12 cellular contexts compared by ENCODE assay signal in genomic region chr13:79659161-79659560, GRCh38.
DNase-seq lines count a peak whose midpoint lies in the region; ATAC-seq lines count a peak whose summit lies in the region.
"Had no signal": no experiment of that assay in that cellular context is flagged by ENCODE, and none has a peak within 500 bp of the region (broad histone marks: within the 10 kb centered on the region; RNA-seq: fewer than 3 reads in every experiment).

No MANE protein-coding gene starts in this region.

- peak; percentile 31 for ATAC-seq in HG02798 (IDR thresholded peaks at IDR 0.05; ENCODE audit: poor library complexity, unreplicated experiment)
- ATAC-seq in natural killer cell treated with Interleukin-12 subunit alpha and Interleukin-12 subunit beta and Interleukin-15 and Interleukin-18, amount 100 ng/mL, for 72 hours, result no peak
- ATAC-seq in HG02981 (IDR thresholded peaks at IDR 0.05; ENCODE audit: unreplicated experiment), result no peak
- ATAC-seq in HG02973 (IDR thresholded peaks at IDR 0.05; ENCODE audit: unreplicated experiment), result no peak
- ATAC-seq: activated naive CD8-positive, alpha-beta T cell treated with anti-CD3 and anti-CD28 coated beads, Interleukin-2, amount 50 U/mL, for 24 hours had no signal

- no peaks in the 10 kb centered on the region for H3K27me3 ChIP-seq in neuron (ENCODE audit: insufficient read depth, low read length)
- H3K27me3 ChIP-seq in CD8-positive, alpha-beta memory T cell (ENCODE audit: insufficient read depth, low read length, poor library complexity, severe bottlenecking), result no peaks in the 10 kb centered on the region
- H3K27me3 ChIP-seq: thyroid gland had no signal

- CTCF ChIA-PET in CD8-positive, alpha-beta memory T cell (lab: Charles Lee), result no interaction called here

- peak; percentile 8 to 35 for DNase-seq in SHP77 (lab: John Stamatoyannopoulos, UW)
- peak; percentile 17 for DNase-seq in fibroblast of the conjunctiva (ENCODE audit: low read depth)
- no peak for DNase-seq in CD8-positive, alpha-beta memory T cell
- DNase-seq in natural killer cell treated with Interleukin-12 subunit alpha and Interleukin-12 subunit beta and Interleukin-15 and Interleukin-18, amount 100 ng/mL, for 72 hours (ENCODE audit: low spot score), result no peak
- DNase-seq: activated naive CD8-positive, alpha-beta T cell treated with anti-CD3 and anti-CD28 coated beads, Interleukin-2, amount 50 U/mL, for 24 hours; CD4-positive, CD25-positive, alpha-beta regulatory T cell; stimulated activated CD4-positive, alpha-beta T cell treated with anti-CD3 and anti-CD28 coated beads, Interleukin-4, amount 100 ng/mL, for 1 hour; thyroid gland had no signal

- no peaks in the 10 kb centered on the region for H3K9me3 Mint-ChIP-seq in CD8-positive, alpha-beta memory T cell
- H3K9me3 Mint-ChIP-seq in natural killer cell treated with Interleukin-12 subunit alpha and Interleukin-12 subunit beta and Interleukin-15 and Interleukin-18, amount 100 ng/mL, for 72 hours, result no peaks in the 10 kb centered on the region
- H3K9me3 Mint-ChIP-seq: activated naive CD8-positive, alpha-beta T cell treated with anti-CD3 and anti-CD28 coated beads, Interleukin-2, amount 50 U/mL, for 24 hours had no signal

- H3K27ac ChIP-seq in CD8-positive, alpha-beta memory T cell (ENCODE audit: low read depth, low read length), result no peak overlapping the region
- H3K27ac ChIP-seq: thyroid gland had no signal

- H3K9me3 ChIP-seq in neuron (ENCODE audit: low read length), result no peaks in the 10 kb centered on the region
- H3K9me3 ChIP-seq in CD8-positive, alpha-beta memory T cell (ENCODE audit: low read length), result no peaks in the 10 kb centered on the region
- H3K9me3 ChIP-seq: thyroid gland had no signal

- H3K4me3 Mint-ChIP-seq in CD8-positive, alpha-beta memory T cell, result no peak overlapping the region
- no peak overlapping the region for H3K4me3 Mint-ChIP-seq in natural killer cell treated with Interleukin-12 subunit alpha and Interleukin-12 subunit beta and Interleukin-15 and Interleukin-18, amount 100 ng/mL, for 72 hours
- H3K4me3 Mint-ChIP-seq: activated naive CD8-positive, alpha-beta T cell treated with anti-CD3 and anti-CD28 coated beads, Interleukin-2, amount 50 U/mL, for 24 hours; CD4-positive, CD25-positive, alpha-beta regulatory T cell had no signal

- peak overlapping the region; percentile 42 for H2AFZ ChIP-seq in neuron (ENCODE audit: low read depth, low read length)

- no peaks in the 10 kb centered on the region for H3K36me3 ChIP-seq in neuron (ENCODE audit: insufficient read depth, low read length)
- H3K36me3 ChIP-seq in CD8-positive, alpha-beta memory T cell (ENCODE audit: insufficient read depth, low read length), result no peaks in the 10 kb centered on the region
- H3K36me3 ChIP-seq: thyroid gland had no signal

- peaks cover 33% of the 10 kb centered on the region for H3K4me1 ChIP-seq in neuron (ENCODE audit: insufficient read depth, low read length)
- H3K4me1 ChIP-seq in CD8-positive, alpha-beta memory T cell (ENCODE audit: insufficient read depth, low read length), result no peaks in the 10 kb centered on the region
- H3K4me1 ChIP-seq: thyroid gland had no signal

- H3K27ac Mint-ChIP-seq in CD8-positive, alpha-beta memory T cell, result no peak overlapping the region
- H3K27ac Mint-ChIP-seq in natural killer cell treated with Interleukin-12 subunit alpha and Interleukin-12 subunit beta and Interleukin-15 and Interleukin-18, amount 100 ng/mL, for 72 hours, result no peak overlapping the region
- H3K27ac Mint-ChIP-seq: activated naive CD8-positive, alpha-beta T cell treated with anti-CD3 and anti-CD28 coated beads, Interleukin-2, amount 50 U/mL, for 24 hours; CD4-positive, CD25-positive, alpha-beta regulatory T cell had no signal

- peak overlapping the region; percentile 17 for H3K4me3 ChIP-seq in neuron (ENCODE audit: low read length)
- H3K4me3 ChIP-seq in CD8-positive, alpha-beta memory T cell (ENCODE audit: low read length), result no peak overlapping the region
- H3K4me3 ChIP-seq: thyroid gland had no signal

- POLR2A ChIA-PET in CD8-positive, alpha-beta memory T cell (lab: Charles Lee), result no interaction called here

- H3K36me3 Mint-ChIP-seq in CD8-positive, alpha-beta memory T cell, result no peaks in the 10 kb centered on the region
- no peaks in the 10 kb centered on the region for H3K36me3 Mint-ChIP-seq in natural killer cell treated with Interleukin-12 subunit alpha and Interleukin-12 subunit beta and Interleukin-15 and Interleukin-18, amount 100 ng/mL, for 72 hours
- H3K36me3 Mint-ChIP-seq: CD4-positive, CD25-positive, alpha-beta regulatory T cell had no signal

- H3K4me1 Mint-ChIP-seq in CD8-positive, alpha-beta memory T cell, result no peaks in the 10 kb centered on the region
- no peaks in the 10 kb centered on the region for H3K4me1 Mint-ChIP-seq in natural killer cell treated with Interleukin-12 subunit alpha and Interleukin-12 subunit beta and Interleukin-15 and Interleukin-18, amount 100 ng/mL, for 72 hours (ENCODE audit: low read depth in 2 of 2)
- H3K4me1 Mint-ChIP-seq: CD4-positive, CD25-positive, alpha-beta regulatory T cell had no signal

- peaks cover 2 to 16% of the 10 kb centered on the region in 2 donors for H3K27me3 Mint-ChIP-seq in CD8-positive, alpha-beta memory T cell
- H3K27me3 Mint-ChIP-seq in natural killer cell treated with Interleukin-12 subunit alpha and Interleukin-12 subunit beta and Interleukin-15 and Interleukin-18, amount 100 ng/mL, for 72 hours, result peaks cover 6 to 15% of the 10 kb centered on the region in 2 donors

Comparison
In these comparisons a context has a peak if more than half of its experiments do, and no peak if none do; other contexts are left out.
1. DNase-seq: peak in SHP77 (2 of 2) and fibroblast of the conjunctiva (single experiment); none in CD8-positive, alpha-beta memory T cell (0 of 5) and natural killer cell treated with Interleukin-12 subunit alpha and Interleukin-12 subunit beta and Interleukin-15 and Interleukin-18, amount 100 ng/mL, for 72 hours (single experiment).